ENCODE assay signal across 25 cellular contexts in the genomic region with DNA sequence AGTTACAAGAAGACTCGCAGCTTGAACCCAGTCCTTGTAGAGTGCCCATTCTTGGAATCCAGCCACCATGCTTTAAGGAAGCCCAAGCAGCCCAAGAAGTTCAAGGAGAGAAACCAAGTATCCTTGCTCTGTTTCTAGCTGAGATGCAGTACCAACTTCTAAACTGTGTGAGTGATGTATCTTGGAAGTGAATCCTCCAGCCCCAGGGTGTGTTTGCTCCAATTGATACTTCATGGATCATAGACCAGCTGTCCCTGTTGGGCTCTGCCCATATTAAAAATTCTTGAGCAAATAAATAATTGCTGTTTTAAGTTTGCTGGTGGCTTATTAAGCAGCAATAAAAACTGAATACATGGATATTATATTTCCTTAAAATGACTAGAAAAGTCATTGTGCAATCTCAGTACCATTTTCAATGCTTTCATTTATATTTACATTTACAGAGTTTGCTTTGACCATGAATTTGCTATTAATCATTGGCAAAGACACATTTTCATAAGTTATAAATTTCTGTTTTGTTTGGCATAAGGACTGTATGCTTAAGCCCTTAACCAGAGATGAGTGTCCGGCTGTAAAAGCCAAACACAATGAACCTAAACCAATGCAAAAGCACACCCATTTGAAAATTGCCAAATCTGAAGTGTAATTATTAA. TPM values are rescaled to one million over a fixed set of nuclear protein-coding genes. Genes with fewer than 3 reads are reported as not detected.
DNase-seq lines count a peak whose midpoint lies in the region; TF ChIP-seq lines count a peak whose summit lies in the region.
"Had no signal": no experiment of that assay in that cellular context is flagged by ENCODE, and none has a peak within 500 bp of the region (broad histone marks: within the 10 kb centered on the region; RNA-seq: fewer than 3 reads in every experiment).

No MANE protein-coding gene starts in this region.

- no peaks in the 10 kb centered on the region for H3K27me3 ChIP-seq in mesenchymal stem cell (ENCODE audit: control insufficient read depth in 1 of 2, insufficient read depth in 1 of 2, low read length in 2 of 2)
- H3K27me3 ChIP-seq: BLaER1, esophagus squamous epithelium, tibial artery had no signal

- H2BK12ac ChIP-seq in mesenchymal stem cell (ENCODE audit: low read length in 2 of 2), result no peak overlapping the region

- H4K8ac ChIP-seq in mesenchymal stem cell (ENCODE audit: low read length), result no peak overlapping the region

- DNase-seq in DMS79 (lab: John Stamatoyannopoulos, UW) (peak; percentile 9), NCI-H1105 treated with DMSO at 0.1 percent for 48 hours (lab: John Stamatoyannopoulos, UW) (peak; percentile 83), epithelial cell of proximal tubule (ENCODE audit: low read depth) (peak; percentile 83), mesenchymal stem cell (no peak), NCI-H2171 treated with DMSO at 0.1 percent for 48 hours (lab: John Stamatoyannopoulos, UW) (no peak), activated T-cell treated with anti-CD3 and anti-CD28 coated beads for 4 hours (no peak), NCI-H345 (lab: John Stamatoyannopoulos, UW) (no peak), NCI-H2227 treated with DMSO at 0.1 percent for 48 hours (lab: John Stamatoyannopoulos, UW) (no peak)
- DNase-seq: activated CD4-positive, alpha-beta T cell treated with anti-CD3 and anti-CD28 coated beads, Interleukin-2, amount 10 ng/mL, durations not matched to agents 24 days and 14 days; activated CD8-positive, alpha-beta memory T cell treated with anti-CD3 and anti-CD28 coated beads for 24 hours; activated effector memory CD4-positive, alpha-beta T cell treated with anti-CD3 and anti-CD28 coated beads, Interleukin-2, amount 50 U/mL, for 16 hours; DMS153; esophagus squamous epithelium; KG1; midbrain; naive B cell; NCI-H1436 treated with DMSO at 0.1 percent for 48 hours; NCI-H446; RPMI8226; stimulated activated CD4-positive, alpha-beta T cell treated with anti-CD3 and anti-CD28 coated beads, Interleukin-4, amount 100 ng/mL, for 1 hour; T-cell; tibial artery had no signal

- peak overlapping the region; percentile 84 for H2AK5ac ChIP-seq in mesenchymal stem cell (ENCODE audit: low read length, severe bottlenecking)

- no peak for TF ChIP-seq CTCF in epithelial cell of proximal tubule (conservative IDR thresholded peaks at IDR 0.05; ENCODE audit: low read depth, low read length)

- H3K14ac ChIP-seq in mesenchymal stem cell (ENCODE audit: low read length in 2 of 2), result no peak overlapping the region

- H4K91ac ChIP-seq in mesenchymal stem cell (ENCODE audit: low read length), result no peak overlapping the region

- no peak overlapping the region for H3K18ac ChIP-seq in mesenchymal stem cell (ENCODE audit: low read depth in 1 of 2, low read length in 2 of 2)

- no peak overlapping the region for H2AFZ ChIP-seq in mesenchymal stem cell (ENCODE audit: low read depth, low read length)
- H2AFZ ChIP-seq: GM23248 had no signal

- no peak overlapping the region for H3K4me2 ChIP-seq in mesenchymal stem cell (ENCODE audit: low read length, poor library complexity, severe bottlenecking)
- H3K4me2 ChIP-seq: BLaER1 had no signal

- no peak overlapping the region for H2BK15ac ChIP-seq in mesenchymal stem cell (ENCODE audit: low read depth, poor library complexity, severe bottlenecking)

- no peak overlapping the region for H2BK120ac ChIP-seq in mesenchymal stem cell (ENCODE audit: low read depth, low read length)

- no peak overlapping the region for H3K23ac ChIP-seq in mesenchymal stem cell (ENCODE audit: low read length in 2 of 2)

- H3K36me3 ChIP-seq in mesenchymal stem cell (ENCODE audit: control insufficient read depth in 1 of 2, insufficient read depth in 2 of 2, low read depth in 1 of 2, low read length in 2 of 2), result peaks cover 0 to 7% of the 10 kb centered on the region in 2 experiments
- H3K36me3 ChIP-seq: tibial artery had no signal

- 100% methylated on average over 1 of the region's 2 CpGs for WGBS in mesenchymal stem cell

- H3K4me3 ChIP-seq in epithelial cell of proximal tubule (ENCODE audit: low read depth, low read length), result no peak overlapping the region
- no peak overlapping the region for H3K4me3 ChIP-seq in mesenchymal stem cell (ENCODE audit: insufficient read depth in 1 of 2, low read depth in 1 of 2, low read length in 2 of 2)
- H3K4me3 ChIP-seq: BLaER1, esophagus squamous epithelium, GM23248, tibial artery had no signal

- no peak overlapping the region for H2BK5ac ChIP-seq in mesenchymal stem cell (ENCODE audit: low read depth, low read length, poor library complexity, severe bottlenecking)

- H3K4ac ChIP-seq in mesenchymal stem cell (ENCODE audit: low read depth in 1 of 2, low read length in 2 of 2), result no peak overlapping the region

- peaks cover 17% of the 10 kb centered on the region for H3K9me3 ChIP-seq in mesenchymal stem cell (ENCODE audit: control insufficient read depth, low read length)

- H3K9ac ChIP-seq in mesenchymal stem cell (ENCODE audit: low read length), result no peak overlapping the region
- H3K9ac ChIP-seq: BLaER1, GM23248 had no signal

- peak overlapping the region; percentile 84 for H3K27ac ChIP-seq in mesenchymal stem cell (ENCODE audit: low read length, poor library complexity, severe bottlenecking)
- H3K27ac ChIP-seq: BLaER1, esophagus squamous epithelium, GM23248, tibial artery had no signal

- peaks cover 11% of the 10 kb centered on the region for H3K4me1 ChIP-seq in mesenchymal stem cell (ENCODE audit: control insufficient read depth, insufficient read depth, low read depth, low read length)

- H3K79me1 ChIP-seq in mesenchymal stem cell (replicated peaks; ENCODE audit: low read length, poor library complexity, severe bottlenecking), result peaks cover 16% of the 10 kb centered on the region

RNA-seq across cellular contexts. Expression of a gene that starts 9.2 kb away (rescaled TPM):
- total RNA-seq in epithelial cell of proximal tubule, result 0.46 and 2.6 TPM in 2 replicates
- polyA plus RNA-seq in mesenchymal stem cell (2013, experiment 1 of 2), result 2.1 TPM
- 1.7 TPM for polyA plus RNA-seq in mesenchymal stem cell (2013, experiment 2 of 2)
- total RNA-seq: G401 had no signal

Comparison
In these comparisons a context has a peak if more than half of its experiments do, and no peak if none do; other contexts are left out.
1. DNase-seq: peak in DMS79 (single experiment), NCI-H1105 treated with DMSO at 0.1 percent for 48 hours (single experiment) and epithelial cell of proximal tubule (single experiment); none in mesenchymal stem cell (single experiment), NCI-H2171 treated with DMSO at 0.1 percent for 48 hours (single experiment), activated T-cell treated with anti-CD3 and anti-CD28 coated beads for 4 hours (single experiment), NCI-H345 (single experiment) and NCI-H2227 treated with DMSO at 0.1 percent for 48 hours (single experiment).